8 cellular contexts compared by ENCODE assay signal in the genomic region with DNA sequence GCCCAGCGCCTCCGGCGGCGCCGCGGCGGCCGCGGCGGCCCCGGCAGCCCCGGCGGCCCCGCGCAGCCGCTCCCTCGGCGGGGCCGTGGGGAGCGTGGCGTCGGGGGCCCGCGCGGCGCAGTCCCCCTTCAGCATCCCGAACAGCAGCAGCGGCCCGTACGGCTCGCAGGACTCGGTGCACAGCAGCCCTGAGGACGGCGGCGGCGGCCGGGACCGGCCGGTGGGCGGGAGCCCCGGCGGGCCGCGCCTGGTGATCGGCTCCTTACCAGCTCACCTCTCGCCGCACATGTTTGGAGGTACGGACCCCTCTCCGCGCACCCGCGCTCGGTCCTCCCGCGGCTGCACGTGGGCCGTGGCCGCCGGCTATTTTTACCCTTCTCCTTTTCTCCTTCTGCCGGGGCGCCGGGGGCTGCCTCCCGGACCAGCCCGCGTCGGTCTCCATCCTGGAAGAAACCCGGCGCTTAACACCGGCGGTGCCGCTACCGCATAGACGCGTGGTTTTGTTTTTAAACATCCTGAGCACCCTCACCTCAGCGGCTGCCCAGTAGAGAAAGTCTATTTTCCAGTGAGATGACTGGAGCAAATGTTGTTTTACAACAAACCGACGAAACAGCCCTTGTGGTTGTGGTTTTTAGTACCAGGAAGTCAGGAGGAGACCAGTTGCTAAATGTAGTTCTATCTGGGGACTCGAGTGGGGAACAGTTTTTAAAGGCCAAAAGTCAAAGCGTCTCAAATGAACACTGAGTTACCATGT. TPM values are rescaled to one million over a fixed set of nuclear protein-coding genes. Genes with fewer than 3 reads are reported as not detected.
DNase-seq lines count a peak whose midpoint lies in the region; ATAC-seq and TF ChIP-seq lines count a peak whose summit lies in the region.

No MANE protein-coding gene starts in this region.

- no peaks in the 10 kb centered on the region for H3K27me3 ChIP-seq in AG04450 (ENCODE audit: control insufficient read depth, insufficient read depth, low read length)
- no peaks in the 10 kb centered on the region for H3K27me3 ChIP-seq in aorta (ENCODE audit: control insufficient read depth in 1 of 2, insufficient read depth in 2 of 2, low read length in 1 of 2)

- peak overlapping the region; percentile 92 for H3K4me3 Mint-ChIP-seq in glutamatergic neuron (ENCODE audit: unreplicated experiment)

- H3K36me3 ChIP-seq in aorta (ENCODE audit: control insufficient read depth in 1 of 2, insufficient read depth in 2 of 2, low read length in 1 of 2), result no peaks in the 10 kb centered on the region

- H3K4me3 ChIP-seq in AG04450 (ENCODE audit: low read depth, low read length) (peak overlapping the region; percentile 70), aorta (ENCODE audit: low read length in 2 of 2) (peak overlapping the region; percentile 66 to 86)

- peaks cover 11% of the 10 kb centered on the region for H3K9me3 Mint-ChIP-seq in glutamatergic neuron (ENCODE audit: unreplicated experiment)

- peak; percentile 3 for ATAC-seq in GM18520 (IDR thresholded peaks at IDR 0.05; ENCODE audit: unreplicated experiment)
- ATAC-seq in HG03135 (IDR thresholded peaks at IDR 0.05; ENCODE audit: unreplicated experiment), result peak; percentile 5
- no peak for ATAC-seq in aorta (ENCODE audit: low FRiP score)

- H3K9me3 ChIP-seq in AG04450 (ENCODE audit: control insufficient read depth, insufficient read depth, low read length), result no peaks in the 10 kb centered on the region
- H3K9me3 ChIP-seq in aorta (ENCODE audit: control insufficient read depth, low read length), result no peaks in the 10 kb centered on the region

- intact Hi-C loops in posterior vena cava (cut with DNase I), result no loop called here
- intact Hi-C loops in aorta (cut with DNase I), result no loop called here

- 0% methylated on average over 62 to 79 of the region's 79 CpGs for WGBS in aorta, 2 donors

- peak overlapping the region; percentile 56 for H3K27ac Mint-ChIP-seq in glutamatergic neuron (ENCODE audit: unreplicated experiment)

- CTCF ChIA-PET in AG04450 (lab: Charles Lee), result no interaction called here

- H3K4me1 Mint-ChIP-seq in glutamatergic neuron (ENCODE audit: low read depth, unreplicated experiment), result peaks cover 32% of the 10 kb centered on the region

- peaks cover 11% of the 10 kb centered on the region for H3K27me3 Mint-ChIP-seq in glutamatergic neuron (ENCODE audit: unreplicated experiment)

- peak overlapping the region; percentile 31 for H3K27ac ChIP-seq in AG04450 (ENCODE audit: low read depth, low read length)
- H3K27ac ChIP-seq in aorta (ENCODE audit: low read depth in 1 of 2, low read length in 2 of 2), result peak overlapping the region; percentile 46 to 72

- POLR2A ChIA-PET in AG04450 (lab: Yijun Ruan, JAX), result no interaction called here

- H3K4me1 ChIP-seq in aorta (ENCODE audit: control insufficient read depth in 1 of 2, insufficient read depth in 2 of 2, low read length in 2 of 2), result peaks cover 0 to 1% of the 10 kb centered on the region in 2 donors

- DNase-seq in AG04450 (ENCODE audit: low read depth, low spot score) (no peak), RKO (ENCODE audit: low spot score) (peak; percentile 70), activated gamma-delta T cell treated with Interleukin-2 at 50 U/mL for 16 hours (peak; percentile 49), glutamatergic neuron (peak; percentile 36), posterior vena cava (ENCODE audit: low spot score) (peak; percentile 83), aorta (peak; percentile 63 to 83)

- no peaks in the 10 kb centered on the region for H3K36me3 Mint-ChIP-seq in glutamatergic neuron (ENCODE audit: unreplicated experiment)

- TF ChIP-seq CTCF in AG04450 (IDR thresholded peaks at IDR 0.05; ENCODE audit: low read depth, low read length) (no peak), glutamatergic neuron (IDR thresholded peaks at IDR 0.05; ENCODE audit: partially characterized antibody, unreplicated experiment) (no peak)

RNA-seq across cellular contexts. Expression of a gene that starts 1.3 kb away (rescaled TPM):
- polyA plus RNA-seq in AG04450 (2011; rRNA removed) (0.56 and 0.74 TPM in 2 replicates), aorta (1 to 10 TPM; 4.8 to 7.0 TPM)
- polyA minus RNA-seq in AG04450 (2011; rRNA and poly(A)+ RNA removed), result 0.09 and 0.43 TPM in 2 replicates
- total RNA-seq in glutamatergic neuron (ENCODE audit: unreplicated experiment) (16.7 TPM), posterior vena cava (10 to 100 TPM; 12.5 to 13.5 TPM), aorta (10 to 100 TPM; 15.3 to 21.1 TPM)
